ENCODE assay signal across 8 cellular contexts in the genomic region with DNA sequence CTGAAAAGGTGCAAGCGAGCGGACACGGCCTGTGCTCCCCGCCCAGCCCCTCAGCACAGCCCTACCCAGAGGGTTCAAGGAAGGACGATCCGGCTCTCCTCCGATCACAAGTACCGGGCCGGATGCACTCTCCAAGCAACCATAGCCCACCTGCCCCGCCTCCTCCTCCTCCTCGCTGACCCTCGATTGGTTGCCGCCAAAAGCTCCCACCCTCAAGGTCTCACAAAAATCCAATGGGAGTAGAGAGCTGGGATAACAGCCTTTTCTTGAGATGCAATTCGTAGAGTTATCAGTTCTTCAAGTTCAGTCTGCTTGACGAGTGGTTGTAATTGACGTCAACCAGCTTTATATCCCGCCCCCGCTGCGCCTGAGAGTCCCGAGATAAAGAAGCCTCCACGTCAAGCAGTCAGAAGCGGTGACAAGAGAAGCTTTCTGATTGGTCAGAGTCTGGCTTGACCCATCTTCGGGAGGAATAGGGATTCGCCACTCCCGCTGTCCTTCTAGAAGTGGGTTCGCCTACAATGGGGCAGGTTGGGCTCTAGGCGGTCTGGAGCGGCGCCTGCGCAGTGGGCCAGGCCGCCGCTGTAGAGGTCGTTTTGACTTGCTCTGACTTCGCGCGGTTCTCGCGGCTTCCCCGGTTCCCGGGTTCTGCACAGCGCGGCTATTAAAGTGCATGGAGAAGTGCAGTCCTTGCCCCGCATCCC. TPM values are rescaled to one million over a fixed set of nuclear protein-coding genes. Genes with fewer than 3 reads are reported as not detected.
DNase-seq lines count a peak whose midpoint lies in the region; ATAC-seq and TF ChIP-seq lines count a peak whose summit lies in the region.

A gene with protein sequence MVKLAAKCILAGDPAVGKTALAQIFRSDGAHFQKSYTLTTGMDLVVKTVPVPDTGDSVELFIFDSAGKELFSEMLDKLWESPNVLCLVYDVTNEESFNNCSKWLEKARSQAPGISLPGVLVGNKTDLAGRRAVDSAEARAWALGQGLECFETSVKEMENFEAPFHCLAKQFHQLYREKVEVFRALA (minus strand): TSS at position 154 of the 704 bp plus-strand sequence. CDS start 412 bp downstream, outside the sequence.

- DNase-seq in NCI-H345 (lab: John Stamatoyannopoulos, UW) (peak; percentile 99), activated B cell treated with CpG ODN at 0.5 μM for 24 hours (peak; percentile 81), caudate nucleus (lab: John Stamatoyannopoulos, UW) (peak; percentile 63 to 100 (median 99)), immature natural killer cell (peak; percentile 98 to 99 (median 99)), smooth muscle cell of the brain vasculature (ENCODE audit: low read depth, low spot score) (peak; percentile 100)

- POLR2A ChIA-PET in activated B cell treated with CpG ODN at 0.5 μM for 24 hours (lab: Charles Lee), result interaction anchor here (0.5 to 2.5 kb wide), 21 partner anchors 77 to 882 kb away, joined by 3 to 24 read pairs (median 4); a partner anchor contains a TSS

- H3K4me3 Mint-ChIP-seq in activated B cell treated with CpG ODN at 0.5 μM for 24 hours (peak within 1 kb of the TSS; percentile 88), immature natural killer cell (peak within 1 kb of the TSS; percentile 88 to 98 (median 91))

- H3K79me2 ChIP-seq in ACC112 (ENCODE audit: control insufficient read depth, insufficient read depth, low read length, unreplicated experiment), result no peaks in the 10 kb centered on the region

- H3K27me3 Mint-ChIP-seq in activated B cell treated with CpG ODN at 0.5 μM for 24 hours (no peaks in the 10 kb centered on the region), immature natural killer cell (ENCODE audit: low read depth in 3 of 3) (peaks cover 2 to 9% (median 2%) of the 10 kb centered on the region in 3 donors)

- H3K4me1 Mint-ChIP-seq in activated B cell treated with CpG ODN at 0.5 μM for 24 hours, result peaks cover 14% of the 10 kb centered on the region
- peaks cover 18 to 19% of the 10 kb centered on the region in 2 donors for H3K4me1 Mint-ChIP-seq in immature natural killer cell

- CTCF ChIA-PET in activated B cell treated with CpG ODN at 0.5 μM for 24 hours (lab: Charles Lee), result interaction anchor here (0.9 to 4.0 kb wide), 9 partner anchors 19 to 485 kb away, joined by 3 to 25 read pairs (median 5); a partner anchor contains a TSS

- no peaks in the 10 kb centered on the region for H3K36me3 ChIP-seq in ACC112 (ENCODE audit: insufficient read depth, low read length)

- no peaks in the 10 kb centered on the region for H3K9me3 Mint-ChIP-seq in activated B cell treated with CpG ODN at 0.5 μM for 24 hours
- no peaks in the 10 kb centered on the region for H3K9me3 Mint-ChIP-seq in immature natural killer cell

- intact Hi-C loops in activated B cell treated with CpG ODN at 0.5 μM for 24 hours (cut with micrococcal nuclease), result loop anchor here (1.0 to 5.0 kb wide), 9 partner anchors 19 to 467 kb away; a partner anchor contains a TSS

- H3K27me3 ChIP-seq in ACC112 (ENCODE audit: insufficient read depth, low read length), result no peaks in the 10 kb centered on the region

- H2AFZ ChIP-seq in ACC112 (ENCODE audit: low read length, unreplicated experiment), result peak within 1 kb of the TSS; percentile 81

- peaks cover 9% of the 10 kb centered on the region for H3K4me1 ChIP-seq in ACC112 (ENCODE audit: control insufficient read depth, insufficient read depth, low read length, unreplicated experiment)

- ATAC-seq in GM18873 (IDR thresholded peaks at IDR 0.05; ENCODE audit: low FRiP score, unreplicated experiment) (peak; percentile 86), HG03139 (IDR thresholded peaks at IDR 0.05; ENCODE audit: unreplicated experiment) (peak; percentile 89), activated B cell treated with CpG ODN at 0.5 μM for 24 hours (ENCODE audit: low read depth) (peak; percentile 89)

- no peak for TF ChIP-seq CTCF in activated B cell treated with CpG ODN at 0.5 μM for 24 hours (IDR thresholded peaks at IDR 0.05)

- H3K36me3 Mint-ChIP-seq in activated B cell treated with CpG ODN at 0.5 μM for 24 hours (ENCODE audit: low read depth) (peaks cover 6% of the 10 kb centered on the region), immature natural killer cell (peaks cover 7 to 10% (median 7%) of the 10 kb centered on the region in 3 donors)

- H3K27ac ChIP-seq in ACC112 (ENCODE audit: low read depth, low read length) (no peak within 1 kb of the TSS), caudate nucleus (ENCODE audit: low read depth, low read length) (peak within 1 kb of the TSS; percentile 72)

- H3K4me3 ChIP-seq in ACC112 (ENCODE audit: low read depth, low read length), result peak within 1 kb of the TSS; percentile 90

- H3K27ac Mint-ChIP-seq in activated B cell treated with CpG ODN at 0.5 μM for 24 hours, result peak within 1 kb of the TSS; percentile 89
- peak within 1 kb of the TSS; percentile 88 to 98 (median 95) for H3K27ac Mint-ChIP-seq in immature natural killer cell

RNA-seq across cellular contexts. Expression of the gene that starts here (rescaled TPM):
- 26.2 and 32.7 TPM in 2 replicates for total RNA-seq in activated B cell treated with CpG ODN at 0.5 μM for 24 hours
- polyA plus RNA-seq in immature natural killer cell, result 10 to 100 TPM; 11.5 to 18.1 (median 13.0) TPM
